15 cellular contexts compared by ENCODE assay signal in the genomic region with DNA sequence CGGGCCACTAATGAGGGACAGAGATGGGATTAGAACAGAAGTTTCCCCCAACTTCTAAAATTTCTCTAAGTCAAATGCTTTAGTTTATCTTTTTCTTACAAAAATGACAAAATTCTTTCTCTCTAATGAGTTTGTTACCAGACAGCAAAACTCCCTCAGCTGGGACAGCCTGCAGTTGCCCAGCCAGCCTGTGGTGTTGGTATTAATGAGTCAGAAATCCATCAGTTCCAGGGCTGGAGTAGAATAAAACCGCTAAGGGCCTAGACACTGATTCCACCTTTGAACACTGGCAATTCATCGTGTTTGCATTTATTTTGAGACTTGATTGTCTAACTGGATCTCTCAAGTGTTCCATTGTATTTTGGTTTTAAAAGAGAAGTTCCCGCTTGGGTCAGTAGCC. TPM values are rescaled to one million over a fixed set of nuclear protein-coding genes. Genes with fewer than 3 reads are reported as not detected.
DNase-seq lines count a peak whose midpoint lies in the region; ATAC-seq and TF ChIP-seq lines count a peak whose summit lies in the region.
"Had no signal": no experiment of that assay in that cellular context is flagged by ENCODE, and none has a peak within 500 bp of the region (broad histone marks: within the 10 kb centered on the region; RNA-seq: fewer than 3 reads in every experiment).

No MANE protein-coding gene starts in this region.

- H2AFZ ChIP-seq in Karpas-422 (ENCODE audit: low read length) (no peak overlapping the region), neuronal stem cell (ENCODE audit: low read length) (no peak overlapping the region)

- H3K4ac ChIP-seq in neuronal stem cell (ENCODE audit: low read length) = no peak overlapping the region

- no peaks in the 10 kb centered on the region for H3K27me3 ChIP-seq in Karpas-422 (ENCODE audit: low read length)
- peaks cover 0 to 5% (median 0%) of the 10 kb centered on the region in 3 experiments for H3K27me3 ChIP-seq in neuronal stem cell (ENCODE audit: control insufficient read depth in 3 of 3, insufficient read depth in 3 of 3, low read depth in 1 of 3, low read length in 3 of 3)

- H3K23ac ChIP-seq in neuronal stem cell (ENCODE audit: low read depth, low read length, poor library complexity) = no peak overlapping the region

- no peak for ATAC-seq in GM21360 (IDR thresholded peaks at IDR 0.05; ENCODE audit: unreplicated experiment)
- ATAC-seq: activated CD4-positive, alpha-beta T cell treated with anti-CD3 and anti-CD28 coated beads for 36 hours; T-cell had no signal

- TF ChIP-seq CTCF in choroid plexus epithelial cell (conservative IDR thresholded peaks at IDR 0.05; ENCODE audit: low read depth, low read length) = no peak

- H4K20me1 ChIP-seq in Karpas-422 (ENCODE audit: insufficient read depth, low read depth, low read length) = no peaks in the 10 kb centered on the region

- peak overlapping the region; percentile 19 for H3K4me3 ChIP-seq in Karpas-422 (ENCODE audit: low read length)
- no peak overlapping the region for H3K4me3 ChIP-seq in choroid plexus epithelial cell (ENCODE audit: low read depth, low read length)
- no peak overlapping the region for H3K4me3 ChIP-seq in neuronal stem cell (ENCODE audit: low read length in 2 of 2)

- H3K9me3 ChIP-seq in Karpas-422 (ENCODE audit: low read length) (no peaks in the 10 kb centered on the region), neuronal stem cell (replicated peaks in 1 of 2; ENCODE audit: control insufficient read depth in 2 of 2, insufficient read depth in 1 of 2, low read depth in 1 of 2, low read length in 2 of 2) (peaks cover 3 to 7% of the 10 kb centered on the region in 2 donors)

- H3K4me1 ChIP-seq in Karpas-422 (ENCODE audit: low read length) (peaks cover 59% of the 10 kb centered on the region), neuronal stem cell (ENCODE audit: control insufficient read depth in 2 of 2, insufficient read depth in 1 of 2, low read depth in 1 of 2, low read length in 2 of 2) (peaks cover 5 to 13% of the 10 kb centered on the region in 2 donors)

- H3K4me2 ChIP-seq in Karpas-422 (ENCODE audit: low read depth, low read length, poor library complexity, severe bottlenecking) (peak overlapping the region; percentile 55), neuronal stem cell (ENCODE audit: insufficient read depth, low read length, poor library complexity, severe bottlenecking) (peak overlapping the region; percentile 21)

- no peaks in the 10 kb centered on the region for H3K79me1 ChIP-seq in neuronal stem cell (ENCODE audit: low read depth, low read length)

- H3K9ac ChIP-seq in Karpas-422 (ENCODE audit: low read length) (peak overlapping the region; percentile 46), neuronal stem cell (ENCODE audit: low read depth, low read length, poor library complexity) (no peak overlapping the region)

- H2BK5ac ChIP-seq in neuronal stem cell (ENCODE audit: low read length) = no peak overlapping the region

- no peak overlapping the region for H4K8ac ChIP-seq in neuronal stem cell (ENCODE audit: low read depth, low read length)

- H2AK5ac ChIP-seq in neuronal stem cell (ENCODE audit: low read depth, low read length) = no peak overlapping the region

- H2BK120ac ChIP-seq in neuronal stem cell (ENCODE audit: low read depth, low read length) = no peak overlapping the region

- H3K9me2 ChIP-seq in Karpas-422 (replicated peaks; ENCODE audit: insufficient read depth, low read length) = no peaks in the 10 kb centered on the region

- peaks cover 10% of the 10 kb centered on the region; the same call in 1 of the 2 replicates for H3K36me3 ChIP-seq in Karpas-422 (ENCODE audit: insufficient read depth, low read length)
- peaks cover 0 to 2% of the 10 kb centered on the region in 2 donors for H3K36me3 ChIP-seq in neuronal stem cell (replicated peaks in 1 of 2; ENCODE audit: control insufficient read depth in 2 of 2, insufficient read depth in 2 of 2, low read length in 2 of 2)

- peak overlapping the region; percentile 91 for H3K27ac ChIP-seq in Karpas-422 (ENCODE audit: low read length)
- peak overlapping the region; percentile 95 for H3K27ac ChIP-seq in neuronal stem cell (replicated peaks; ENCODE audit: low read length)

- no peaks in the 10 kb centered on the region for H3K79me2 ChIP-seq in Karpas-422 (ENCODE audit: low read length)

- no peak overlapping the region for H2BK15ac ChIP-seq in neuronal stem cell (ENCODE audit: low read length)

- DNase-seq in AG20443 (ENCODE audit: low spot score) (peak; percentile 70), Karpas-422 (peak; percentile 55), choroid plexus epithelial cell (ENCODE audit: low read depth) (peak; percentile 21), neuronal stem cell (ENCODE audit: low spot score) (no peak), COR-L47 (lab: John Stamatoyannopoulos, UW) (no peak), OCI-M2 (lab: John Stamatoyannopoulos, UW; ENCODE audit: unreplicated experiment) (no peak), NCI-H2196 (lab: John Stamatoyannopoulos, UW; ENCODE audit: unreplicated experiment) (no peak)
- DNase-seq: activated CD4-positive, alpha-beta T cell treated with anti-CD3 and anti-CD28 coated beads for 36 hours; DMS 273 treated with DMSO at 0.1 percent for 48 hours; NCI-H1105; occipital lobe; stimulated activated CD4-positive, alpha-beta T cell treated with anti-CD3 and anti-CD28 coated beads, Interleukin-12 subunit alpha, Interleukin-12 subunit beta, amount 100 ng/mL, for 4 hours; substantia nigra; T-cell had no signal

- no CpG with 5 or more reads among the region's 4 CpGs for WGBS in neuronal stem cell (ENCODE audit: extremely low coverage in 2 of 2, insufficient read length in 2 of 2, insufficient replicate concordance in 1 of 2), 2 donors

- no peak overlapping the region for H4K91ac ChIP-seq in neuronal stem cell (ENCODE audit: low read depth, low read length, poor library complexity)

- no peak overlapping the region for H3K14ac ChIP-seq in neuronal stem cell (ENCODE audit: low read length)

- H3K18ac ChIP-seq in neuronal stem cell (ENCODE audit: low read length) = no peak overlapping the region

- H2BK12ac ChIP-seq in neuronal stem cell (ENCODE audit: low read length) = no peak overlapping the region

RNA-seq across cellular contexts. Expression of gene SMAD2, which starts 38.3 kb away (rescaled TPM):
- total RNA-seq in Karpas-422 (2014; rRNA removed; shearing (Covaris generic); ENCODE audit: low replicate concordance) = 153 and 163 TPM in 2 replicates
- 72.0 TPM for polyA plus RNA-seq in neuronal stem cell (2013, experiment 1 of 2)
- polyA plus RNA-seq in neuronal stem cell (2013, experiment 2 of 2) = 69.8 TPM

Comparison
In these comparisons a context has a peak if more than half of its experiments do, and no peak if none do; other contexts are left out.
1. DNase-seq: peak in AG20443 (single experiment), Karpas-422 (single experiment) and choroid plexus epithelial cell (single experiment); none in neuronal stem cell (single experiment), COR-L47 (single experiment), OCI-M2 (single experiment) and NCI-H2196 (single experiment).